Comparison of ENCODE assay signal across 23 cellular contexts in genomic region chr6:81634155-81634880, GRCh38.
"Had no signal": no experiment of that assay in that cellular context is flagged by ENCODE, and none has a peak within 500 bp of the region (broad histone marks: within the 10 kb centered on the region; RNA-seq: fewer than 3 reads in every experiment).

No MANE protein-coding gene starts in this region.

- H3K27ac ChIP-seq: ascending aorta, cardiac muscle cell, colonic mucosa, epithelial cell of prostate, esophagus squamous epithelium, right atrium auricular region, spleen had no signal

- H3K4me3 ChIP-seq: ascending aorta, cardiac muscle cell, colonic mucosa, esophagus squamous epithelium, mucosa of descending colon, right atrium auricular region, spleen had no signal

- H3K36me3 ChIP-seq: ascending aorta, cardiac muscle cell, colonic mucosa, esophagus squamous epithelium, right atrium auricular region, spleen had no signal

- H3K4me1 ChIP-seq: ascending aorta, colonic mucosa, esophagus squamous epithelium, right atrium auricular region, spleen had no signal

- DNase-seq: activated CD4-positive, alpha-beta memory T cell treated with anti-CD3 and anti-CD28 coated beads, Interleukin-2, amount 10 ng/mL, durations not matched to agents 7 days and 5 days; activated CD4-positive, alpha-beta T cell treated with anti-CD3 and anti-CD28 coated beads for 1 hour; activated CD4-positive, alpha-beta T cell treated with anti-CD3 and anti-CD28 coated beads, Interleukin-2, amount 10 ng/mL, durations not matched to agents 7 days and 5 days; activated CD8-positive, alpha-beta memory T cell treated with anti-CD3 and anti-CD28 coated beads, Interleukin-2, amount 50 U/mL, for 48 hours; activated gamma-delta T cell; activated naive CD4-positive, alpha-beta T cell treated with anti-CD3 and anti-CD28 coated beads, Interleukin-2, amount 10 ng/mL, durations not matched to agents 7 days and 5 days; activated naive CD8-positive, alpha-beta T cell treated with anti-CD3 and anti-CD28 coated beads, Interleukin-2, amount 10 ng/mL, durations not matched to agents 7 days and 5 days; activated T-cell treated with anti-CD3 and anti-CD28 coated beads, Interleukin-2, amount 50 U/mL, for 24 hours; cerebellar nuclear complex; colonic mucosa; effector CD8-positive, alpha-beta T cell; esophagus squamous epithelium; foreskin melanocyte; islet precursor cell; left ventricle myocardium superior; mucosa of descending colon; spleen; stimulated activated naive CD4-positive, alpha-beta T cell; trophoblast cell had no signal

- H3K27me3 ChIP-seq: ascending aorta, cardiac muscle cell, colonic mucosa, esophagus squamous epithelium, right atrium auricular region, spleen had no signal

- H3K9me3 ChIP-seq: colonic mucosa had no signal
